Comparison of ENCODE assay signal across 14 cellular contexts in the genomic region with DNA sequence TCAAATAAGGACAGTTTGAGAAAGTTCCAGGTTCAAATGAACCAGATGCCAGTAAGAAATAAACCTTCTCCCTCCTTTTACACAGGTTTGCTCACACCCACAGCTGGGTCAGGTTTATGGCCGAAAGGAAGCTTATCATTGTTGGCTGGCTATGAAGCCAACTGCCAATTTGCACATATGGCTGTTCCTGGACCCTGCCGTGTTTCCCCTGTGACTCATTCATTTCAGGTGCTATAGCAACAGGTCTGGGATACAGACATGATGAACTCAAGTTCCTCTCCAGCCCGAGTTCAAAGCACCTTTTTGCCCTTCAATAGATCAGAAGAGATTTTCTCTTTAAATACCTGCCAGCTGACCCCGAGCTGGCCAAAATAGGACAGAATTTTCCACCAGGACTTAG.
DNase-seq lines count a peak whose midpoint lies in the region; ATAC-seq and TF ChIP-seq lines count a peak whose summit lies in the region.
"Had no signal": no experiment of that assay in that cellular context is flagged by ENCODE, and none has a peak within 500 bp of the region (broad histone marks: within the 10 kb centered on the region; RNA-seq: fewer than 3 reads in every experiment).

No MANE protein-coding gene starts in this region.

- intact Hi-C loops in colonic mucosa (cut with DNase I) (no loop called here), lower leg skin (cut with DNase I; ENCODE audit: low total_unique reads) (no loop called here), cardiac septum (cut with DNase I) (no loop called here)

- no peaks in the 10 kb centered on the region for H3K9me3 ChIP-seq in BE2C
- H3K9me3 ChIP-seq in colonic mucosa, result no peaks in the 10 kb centered on the region
- H3K9me3 ChIP-seq: heart right ventricle had no signal

- no peak overlapping the region for H3K9ac ChIP-seq in colonic mucosa (ENCODE audit: low read depth in 2 of 2, low read length in 2 of 2)

- no peak overlapping the region for H3K27ac ChIP-seq in colonic mucosa
- H3K27ac ChIP-seq: cardiac muscle cell, heart right ventricle had no signal

- no peaks in the 10 kb centered on the region for H3K27me3 ChIP-seq in BE2C
- no peaks in the 10 kb centered on the region for H3K27me3 ChIP-seq in colonic mucosa
- H3K27me3 ChIP-seq: cardiac muscle cell had no signal

- no peak for TF ChIP-seq POLR2A in lower leg skin (IDR thresholded peaks at IDR 0.05)

- H3K4me3 ChIP-seq in BE2C (ENCODE audit: low read depth, low read length) (no peak overlapping the region), colonic mucosa (no peak overlapping the region), lower leg skin (ENCODE audit: low read depth, poor library complexity, severe bottlenecking) (no peak overlapping the region)
- H3K4me3 ChIP-seq: cardiac muscle cell, heart right ventricle had no signal

- ATAC-seq in GM18519 (IDR thresholded peaks at IDR 0.05; ENCODE audit: low FRiP score, unreplicated experiment), result peak; percentile 42
- ATAC-seq: natural killer cell had no signal

- H3K4me1 ChIP-seq in BE2C (peaks cover 13% of the 10 kb centered on the region), colonic mucosa (no peaks in the 10 kb centered on the region)
- H3K4me1 ChIP-seq: heart right ventricle had no signal

- DNase-seq in BE2C, result peak; percentile 30
- DNase-seq in NCI-H146 (lab: John Stamatoyannopoulos, UW), result peak; percentile 38
- DNase-seq in colonic mucosa, result peak; percentile 53
- DNase-seq in NOMO-1 treated with DMSO at 0.1 percent for 48 hours (lab: John Stamatoyannopoulos, UW; ENCODE audit: unreplicated experiment), result no peak
- no peak for DNase-seq in AML-193 (lab: John Stamatoyannopoulos, UW)
- DNase-seq in lower leg skin (ENCODE audit: low spot score in 2 of 2), result no peak
- DNase-seq in cardiac septum (ENCODE audit: low spot score), result no peak
- DNase-seq: heart right ventricle, Kasumi-1, natural killer cell, NCI-H2107, retina had no signal

- TF ChIP-seq CTCF in BE2C (IDR thresholded peaks at IDR 0.05; ENCODE audit: low read depth, low read length) (no peak), colonic mucosa (IDR thresholded peaks at IDR 0.05) (no peak), lower leg skin (IDR thresholded peaks at IDR 0.05) (no peak)

- 39 to 40% methylated on average over 4 of the region's 4 CpGs for WGBS in lower leg skin, 2 donors

- H3K36me3 ChIP-seq in BE2C (no peaks in the 10 kb centered on the region), colonic mucosa (no peaks in the 10 kb centered on the region)
- H3K36me3 ChIP-seq: cardiac muscle cell, heart right ventricle had no signal

Comparison
In these comparisons a context has a peak if more than half of its experiments do, and no peak if none do; other contexts are left out.
1. DNase-seq: peak in BE2C (single experiment), NCI-H146 (single experiment) and colonic mucosa (single experiment); none in NOMO-1 treated with DMSO at 0.1 percent for 48 hours (single experiment), AML-193 (0 of 2), lower leg skin (0 of 2) and cardiac septum (single experiment).